ENCODE assay signal across 16 cellular contexts in genomic region chr20:46023148-46023484, GRCh38. TPM values are rescaled to one million over a fixed set of nuclear protein-coding genes. Genes with fewer than 3 reads are reported as not detected.
A peak's percentile ranks its signal among the peaks of the same experiment; 100 is the strongest.
DNase-seq lines count a peak whose midpoint lies in the region; ATAC-seq and TF ChIP-seq lines count a peak whose summit lies in the region.
"Had no signal": no experiment of that assay in that cellular context is flagged by ENCODE, and none has a peak within 500 bp of the region (broad histone marks: within the 10 kb centered on the region; RNA-seq: fewer than 3 reads in every experiment).

No MANE protein-coding gene starts in this region.

- H3K9ac ChIP-seq in OCI-LY3 (ENCODE audit: low read length): no peak overlapping the region

- peaks cover 13% of the 10 kb centered on the region; the same call in 1 of the 2 replicates for H3K4me1 ChIP-seq in OCI-LY3 (ENCODE audit: low read length)
- H3K4me1 ChIP-seq: foreskin keratinocyte, psoas muscle had no signal

- peak overlapping the region; percentile 77 for H3K4me3 ChIP-seq in OCI-LY3 (ENCODE audit: low read length)
- H3K4me3 ChIP-seq: psoas muscle had no signal

- peaks cover 33% of the 10 kb centered on the region for H4K20me1 ChIP-seq in OCI-LY3 (ENCODE audit: insufficient read depth, low read length)

- H3K27me3 Mint-ChIP-seq in activated T-cell treated with anti-CD3 and anti-CD28 coated beads, Interleukin-2, amount 50 U/mL, for 72 hours (ENCODE audit: low read depth): peaks cover 56% of the 10 kb centered on the region
- H3K27me3 Mint-ChIP-seq in effector memory CD8-positive, alpha-beta T cell: peaks cover 62 to 90% of the 10 kb centered on the region in 2 donors

- no peak for DNase-seq in activated T-cell treated with anti-CD3 and anti-CD28 coated beads, Interleukin-2, amount 50 U/mL, for 72 hours
- DNase-seq in activated T-cell treated with anti-CD3 and anti-CD28 coated beads, Interleukin-2, amount 50 U/mL, for 1 hour: no peak
- no peak for DNase-seq in effector memory CD8-positive, alpha-beta T cell
- DNase-seq in retina (peak; percentile 62), C1 segment of cervical spinal cord (lab: John Stamatoyannopoulos, UW) (no peak), SW480 (ENCODE audit: low spot score) (no peak), Right ventricle myocardium inferior (ENCODE audit: missing footprints) (no peak)
- DNase-seq: foreskin keratinocyte, HCEC 1CT, NCI-H187 treated with DMSO at 0.1 percent for 48 hours, NCI-H446 treated with DMSO at 0.1 percent for 48 hours, SIG-M5 had no signal

- H3K9me3 Mint-ChIP-seq in activated T-cell treated with anti-CD3 and anti-CD28 coated beads, Interleukin-2, amount 50 U/mL, for 72 hours: no peaks in the 10 kb centered on the region
- H3K9me3 Mint-ChIP-seq in effector memory CD8-positive, alpha-beta T cell: no peaks in the 10 kb centered on the region
- H3K9me3 Mint-ChIP-seq: activated T-cell treated with anti-CD3 and anti-CD28 coated beads, Interleukin-2, amount 50 U/mL, for 4 hours had no signal

- no peak for ATAC-seq in activated T-cell treated with anti-CD3 and anti-CD28 coated beads, Interleukin-2, amount 50 U/mL, for 72 hours (replicated peaks in 1 of 2)
- ATAC-seq in effector memory CD8-positive, alpha-beta T cell (replicated peaks): no peak
- no peak for ATAC-seq in Right ventricle myocardium inferior

- no peaks in the 10 kb centered on the region for H3K9me3 ChIP-seq in OCI-LY3 (ENCODE audit: insufficient read depth, low read length)
- H3K9me3 ChIP-seq: psoas muscle, upper lobe of right lung had no signal

- peaks cover 24% of the 10 kb centered on the region for H3K4me1 Mint-ChIP-seq in activated T-cell treated with anti-CD3 and anti-CD28 coated beads, Interleukin-2, amount 50 U/mL, for 72 hours (ENCODE audit: low read depth)
- peaks cover 10 to 15% of the 10 kb centered on the region in 2 donors for H3K4me1 Mint-ChIP-seq in effector memory CD8-positive, alpha-beta T cell (ENCODE audit: low read depth in 2 of 2)

- peak overlapping the region; percentile 22 to 87 for H3K4me3 Mint-ChIP-seq in activated T-cell treated with anti-CD3 and anti-CD28 coated beads, Interleukin-2, amount 50 U/mL, for 72 hours
- peak overlapping the region; percentile 17 to 77 for H3K4me3 Mint-ChIP-seq in effector memory CD8-positive, alpha-beta T cell

- no peak for TF ChIP-seq CTCF in OCI-LY3 (IDR thresholded peaks at IDR 0.05; ENCODE audit: low read depth, low read length)

- H3K27me3 ChIP-seq in OCI-LY3 (ENCODE audit: low read depth, low read length): peaks cover 42% of the 10 kb centered on the region

- H3K27ac Mint-ChIP-seq in activated T-cell treated with anti-CD3 and anti-CD28 coated beads, Interleukin-2, amount 50 U/mL, for 72 hours: no peak overlapping the region
- H3K27ac Mint-ChIP-seq in effector memory CD8-positive, alpha-beta T cell: no peak overlapping the region

- no peaks in the 10 kb centered on the region for H3K79me2 ChIP-seq in OCI-LY3 (ENCODE audit: low read length)

- H3K27ac ChIP-seq in OCI-LY3 (ENCODE audit: low read length): no peak overlapping the region
- H3K27ac ChIP-seq: foreskin keratinocyte, psoas muscle, upper lobe of right lung had no signal

- no peaks in the 10 kb centered on the region for H3K36me3 ChIP-seq in OCI-LY3 (replicated peaks; ENCODE audit: low read depth, low read length)
- H3K36me3 ChIP-seq: upper lobe of right lung had no signal

- H3K4me2 ChIP-seq in OCI-LY3 (ENCODE audit: low read length): peak overlapping the region; percentile 99

- intact Hi-C loops in Right ventricle myocardium inferior (cut with DNase I): loop anchor here (5.0 kb wide), 2 partner anchors 149 to 324 kb away; no protein-coding TSS in a partner anchor

- H2AFZ ChIP-seq in OCI-LY3 (ENCODE audit: low read depth, low read length): no peak overlapping the region

- peaks cover 0 to 1% of the 10 kb centered on the region in 2 donors for H3K36me3 Mint-ChIP-seq in activated T-cell treated with anti-CD3 and anti-CD28 coated beads, Interleukin-2, amount 50 U/mL, for 72 hours (ENCODE audit: insufficient read depth in 2 of 2)
- no peaks in the 10 kb centered on the region for H3K36me3 Mint-ChIP-seq in effector memory CD8-positive, alpha-beta T cell (ENCODE audit: insufficient read depth)

RNA-seq across cellular contexts. Expression of gene SLC12A5, which starts 5.9 kb away (rescaled TPM):
- total RNA-seq in activated T-cell treated with anti-CD3 and anti-CD28 coated beads, Interleukin-2, amount 50 U/mL, for 72 hours: 1 to 10 TPM; 1.2 to 3.2 TPM
- not detected for total RNA-seq in Right ventricle myocardium inferior
- total RNA-seq: activated T-cell treated with anti-CD3 and anti-CD28 coated beads, Interleukin-2, amount 50 U/mL, for 4 hours; psoas muscle had no signal

RNA-seq across cellular contexts. Expression of gene MMP9, which starts 14.4 kb away (rescaled TPM):
- total RNA-seq in activated T-cell treated with anti-CD3 and anti-CD28 coated beads, Interleukin-2, amount 50 U/mL, for 72 hours: under 1 TPM in 1 of 2 donors, not detected in 1; 0.14 TPM
- 1.1 TPM for total RNA-seq in Right ventricle myocardium inferior

RNA-seq across cellular contexts. Expression of gene ZNF335, which starts 51.1 kb away (rescaled TPM):
- total RNA-seq in activated T-cell treated with anti-CD3 and anti-CD28 coated beads, Interleukin-2, amount 50 U/mL, for 72 hours: 10 to 100 TPM; 28.4 to 29.8 TPM
- total RNA-seq in Right ventricle myocardium inferior: 9.7 TPM
